ENCODE assay signal across 8 cellular contexts in genomic region chr20:34558320-34559202, GRCh38. TPM values are rescaled to one million over a fixed set of nuclear protein-coding genes. Genes with fewer than 3 reads are reported as not detected.
DNase-seq lines count a peak whose midpoint lies in the region; ATAC-seq, FAIRE-seq and TF ChIP-seq lines count a peak whose summit lies in the region.

Gene MAP1LC3A (plus strand): TSS chr20:34558718. CDS start chr20:34558869, 151 bp downstream.

- peak in 1 of 2 experiments; percentile 59; a peak in 2 of 3 replicates for TF ChIP-seq POLR2A in H1 (IDR thresholded peaks at IDR 0.05; ENCODE audit: control extremely low read depth in 1 of 2, low read depth in 2 of 2, low read length in 2 of 2)

- no peak within 1 kb of the TSS for H3K4ac ChIP-seq in H1 (replicated peaks; ENCODE audit: insufficient read length, low read depth, low read length)

- TF ChIP-seq CTCF in H1 (IDR thresholded peaks at IDR 0.05; ENCODE audit: control extremely low read depth in 1 of 3, insufficient read depth in 1 of 3, low read depth in 1 of 3, low read length in 3 of 3) = no peak

- peak within 1 kb of the TSS; percentile 51 to 80 (median 56) for H3K4me3 ChIP-seq in H1 (ENCODE audit: extremely low read depth in 1 of 4, insufficient read depth in 2 of 4, low read depth in 3 of 4, low read length in 4 of 4)

- FAIRE-seq in H1 (lab: Jason Lieb, UNC) = no peak
- FAIRE-seq in urothelium cell line (lab: Jason Lieb, UNC) = no peak

- no peak within 1 kb of the TSS for H2AK5ac ChIP-seq in H1 (ENCODE audit: low read depth, low read length)

- no peaks in the 10 kb centered on the region for H3K79me2 ChIP-seq in H1 (ENCODE audit: control insufficient read depth in 1 of 2, insufficient read depth in 2 of 2, low read length in 2 of 2)

- no peak within 1 kb of the TSS for H2BK120ac ChIP-seq in H1 (replicated peaks; ENCODE audit: low read depth, low read length)

- H3K56ac ChIP-seq in H1 (replicated peaks; ENCODE audit: insufficient read length, low read depth, low read length) = no peak within 1 kb of the TSS

- H3K23ac ChIP-seq in H1 (ENCODE audit: insufficient read length) = no peak within 1 kb of the TSS

- H3K9me3 ChIP-seq in H1 (ENCODE audit: insufficient read depth in 2 of 2, low read depth in 1 of 2, low read length in 1 of 2) = no peaks in the 10 kb centered on the region

- 13% methylated on average over 26 of the region's 100 CpGs; no CpG with 5 or more reads in 1 of the 2 experiments for WGBS in H1 (ENCODE audit: extremely low coverage in 1 of 2, insufficient coverage in 1 of 2, insufficient read length in 1 of 2, insufficient replicate concordance in 2 of 2, low coverage in 1 of 2, low lambda C conversion rate in 2 of 2, missing lambda C conversion rate in 1 of 2), 2 experiments

- H3K23me2 ChIP-seq in H1 (ENCODE audit: low read depth, low read length) = peaks cover 3% of the 10 kb centered on the region; the same call in 1 of the 2 replicates

- peak within 1 kb of the TSS; percentile 93 for H4K8ac ChIP-seq in H1 (ENCODE audit: extremely low read depth, insufficient read depth, low read length)

- peaks cover 0 to 2% (median 0%) of the 10 kb centered on the region in 4 experiments; a peak in 1 of 7 replicates for H3K4me1 ChIP-seq in H1 (replicated peaks in 1 of 4; ENCODE audit: control insufficient read depth in 3 of 4, insufficient read depth in 4 of 4, low read length in 3 of 4)

- ATAC-seq in GM19468 (IDR thresholded peaks at IDR 0.05; ENCODE audit: extremely low read depth, unreplicated experiment) = peak; percentile 33

- CTCF ChIA-PET in H1 (lab: Charles Lee; ENCODE audit: partially characterized antibody) = interaction anchor here (0.6 to 6.2 kb wide), 9 partner anchors 13 to 368 kb away, joined by 3 to 48 read pairs (median 4); no protein-coding TSS in a partner anchor

- peak within 1 kb of the TSS; percentile 42 to 82 (median 45) for H3K9ac ChIP-seq in H1 (replicated peaks in 1 of 4; ENCODE audit: extremely low read depth in 1 of 4, low read depth in 3 of 4, low read length in 3 of 4)

- no peak within 1 kb of the TSS for H4K91ac ChIP-seq in H1 (replicated peaks; ENCODE audit: insufficient read length, low read length)

- peak within 1 kb of the TSS; percentile 56 to 67 for H3K4me2 ChIP-seq in H1 (ENCODE audit: insufficient read depth in 1 of 2, low read depth in 2 of 2, low read length in 2 of 2)

- POLR2A ChIA-PET in H1 (lab: Charles Lee; ENCODE audit: partially characterized antibody) = interaction anchor here (0.6 to 3.2 kb wide), 8 partner anchors 10 to 286 kb away, joined by 3 to 8 read pairs (median 4); no protein-coding TSS in a partner anchor

- peak within 1 kb of the TSS; percentile 84 for H2AFZ ChIP-seq in H1 (ENCODE audit: low read length)

- peak within 1 kb of the TSS; percentile 47 for H4K5ac ChIP-seq in H1 (ENCODE audit: insufficient read length, low read depth, low read length)

- DNase-seq in Ammon's horn (ENCODE audit: low spot score) (peak; percentile 97), NCI-H2029 treated with DMSO at 0.1 percent for 48 hours (lab: John Stamatoyannopoulos, UW) (peak; percentile 64), H1 (ENCODE audit: low read depth in 1 of 2, low spot score in 2 of 2) (peak; percentile 46 to 97), medulla oblongata (ENCODE audit: extremely low spot score) (peak; percentile 95), urothelium cell line (ENCODE audit: low spot score) (no peak)
- DNase-seq in activated CD8-positive, alpha-beta memory T cell treated with anti-CD3 and anti-CD28 coated beads, Interleukin-2, amount 50 U/mL, for 24 hours (ENCODE audit: extremely low read depth) = peak; percentile 72
- peak; percentile 80 to 89 (median 82) for DNase-seq in stimulated activated CD4-positive, alpha-beta T cell treated with anti-CD3 and anti-CD28 coated beads, TNF-alpha, amount 100 ng/mL, for 1 hour (ENCODE audit: low read depth in 3 of 3, low spot score in 1 of 3)

- no peaks in the 10 kb centered on the region; the same call in 1 of the 2 replicates for H3K79me1 ChIP-seq in H1 (ENCODE audit: low read depth, low read length)

- no peak within 1 kb of the TSS for H2BK12ac ChIP-seq in H1 (ENCODE audit: low read depth, low read length)

- H2BK15ac ChIP-seq in H1 (ENCODE audit: low read length) = no peak within 1 kb of the TSS

- no peak within 1 kb of the TSS for H3K14ac ChIP-seq in H1 (ENCODE audit: insufficient read length)

- no peak; a peak in 1 of 3 replicates for TF ChIP-seq EP300 in H1 (IDR thresholded peaks at IDR 0.05; ENCODE audit: borderline replicate concordance in 1 of 2, low read depth in 2 of 2, low read length in 2 of 2)

- peaks cover 0 to 2% (median 0%) of the 10 kb centered on the region in 4 experiments; a peak in 1 of 7 replicates for H3K27me3 ChIP-seq in H1 (replicated peaks in 1 of 4; ENCODE audit: control insufficient read depth in 3 of 4, extremely low read depth in 1 of 4, insufficient read depth in 3 of 4, low read length in 3 of 4)

- TF ChIP-seq RAD21 in H1 (IDR thresholded peaks at IDR 0.05 in 1 of 2, conservative IDR thresholded peaks at IDR 0.05 in 1 of 2; ENCODE audit: low read depth in 2 of 2, low read length in 2 of 2) = no peak

- H4K20me1 ChIP-seq in H1 (replicated peaks in 1 of 2; ENCODE audit: control insufficient read depth in 1 of 2, insufficient read depth in 2 of 2, low read length in 2 of 2) = peaks cover 0 to 5% of the 10 kb centered on the region in 2 experiments

- no peak within 1 kb of the TSS for H3K18ac ChIP-seq in H1 (ENCODE audit: extremely low read depth, low read length)

- H2BK5ac ChIP-seq in H1 (ENCODE audit: low read depth, low read length) = 0 out of 2 replicates have a peak within 1 kb of the TSS, but pooled peaks have one; percentile 10

- no peak within 1 kb of the TSS for H2BK20ac ChIP-seq in H1 (ENCODE audit: low read length)

- H3K27ac ChIP-seq in H1 (ENCODE audit: low read depth, low read length) = peak within 1 kb of the TSS; percentile 50; the same call in 1 of the 2 replicates

- no peaks in the 10 kb centered on the region for H3K36me3 ChIP-seq in H1 (ENCODE audit: control insufficient read depth in 2 of 4, insufficient read depth in 4 of 4, low read length in 3 of 4)

TF ChIP-seq in H1, 55 proteins besides CTCF, POLR2A, EP300 and RAD21 (continues in another document):
- TF ChIP-seq PHF8 (conservative IDR thresholded peaks at IDR 0.05; ENCODE audit: low read depth, low read length) = peak; percentile 60
- no peak for TF ChIP-seq CEBPB (IDR thresholded peaks at IDR 0.05; ENCODE audit: low read depth, low read length)
- no peak for TF ChIP-seq SUZ12 (IDR thresholded peaks at IDR 0.05; ENCODE audit: low read length)
- no peak for TF ChIP-seq HDAC6 (IDR thresholded peaks at IDR 0.05; ENCODE audit: low read depth, low read length)
- TF ChIP-seq SP1 (IDR thresholded peaks at IDR 0.05; ENCODE audit: low read depth, low read length) = peak; percentile 60; the same call in 1 of the 2 replicates
- TF ChIP-seq SP4 (IDR thresholded peaks at IDR 0.05; ENCODE audit: low read length) = 0 out of 2 replicates have a peak, but pooled peaks have one; percentile 23
- TF ChIP-seq CBX5 (IDR thresholded peaks at IDR 0.05; ENCODE audit: low read depth, low read length) = no peak
- no peak for TF ChIP-seq MAFK (IDR thresholded peaks at IDR 0.05; ENCODE audit: low read depth, low read length)
- no peak for TF ChIP-seq NRF1 (IDR thresholded peaks at IDR 0.05; ENCODE audit: low read depth, low read length)
- no peak for TF ChIP-seq RFX5 (IDR thresholded peaks at IDR 0.05; ENCODE audit: borderline replicate concordance, low read depth, low read length)
- TF ChIP-seq GTF2F1 (IDR thresholded peaks at IDR 0.05; ENCODE audit: borderline replicate concordance, low read depth, low read length) = no peak
- no peak for TF ChIP-seq CTBP2 (IDR thresholded peaks at IDR 0.05; ENCODE audit: borderline replicate concordance, insufficient read depth, insufficient read length, low read length)
- TF ChIP-seq KDM4A (IDR thresholded peaks at IDR 0.05; ENCODE audit: low read depth, low read length, severe bottlenecking) = peak; percentile 81
- no peak for TF ChIP-seq SIRT6 (IDR thresholded peaks at IDR 0.05; ENCODE audit: low read length)
- no peak for TF ChIP-seq RNF2 (IDR thresholded peaks at IDR 0.05; ENCODE audit: borderline replicate concordance, low read depth, low read length, missing control alignments, poor library complexity, severe bottlenecking)
- TF ChIP-seq RBBP5 (IDR thresholded peaks at IDR 0.05; ENCODE audit: borderline replicate concordance, low read depth, low read length) = no peak; the same call in 1 of the 2 replicates
- no peak for TF ChIP-seq NANOG (IDR thresholded peaks at IDR 0.05; ENCODE audit: insufficient read depth, low read depth, low read length, poor library complexity, severe bottlenecking)
- TF ChIP-seq BCL11A (IDR thresholded peaks at IDR 0.05; ENCODE audit: low read depth in 2 of 2, low read length in 2 of 2) = no peak
- no peak for TF ChIP-seq USF2 (IDR thresholded peaks at IDR 0.05; ENCODE audit: low read length)
- no peak for TF ChIP-seq BACH1 (IDR thresholded peaks at IDR 0.05; ENCODE audit: low read length)
- TF ChIP-seq ASH2L (IDR thresholded peaks at IDR 0.05; ENCODE audit: low read length) = peak; percentile 81
- no peak for TF ChIP-seq KDM5A (IDR thresholded peaks at IDR 0.05; ENCODE audit: low read length)
- TF ChIP-seq TEAD4 (IDR thresholded peaks at IDR 0.05; ENCODE audit: low read depth, low read length) = peak; percentile 10; the same call in 1 of the 2 replicates
- TF ChIP-seq YY1 (IDR thresholded peaks at IDR 0.05; ENCODE audit: low read depth, low read length) = 0 out of 2 replicates have a peak, but pooled peaks have one; percentile 21
- TF ChIP-seq POU5F1 (IDR thresholded peaks at IDR 0.05; ENCODE audit: low read depth, low read length) = no peak

RNA-seq across cellular contexts. Expression of gene MAP1LC3A, which starts in this region (rescaled TPM):
- total RNA-seq in H1 (2021; fragmentation: NEBNext Ultra II Directional; extraction: Animal tissue kit (Norgen Biotek cat#: 25700)) = 5.0 and 6.3 TPM in 2 replicates
- polyA plus RNA-seq in H1 (2011; rRNA removed) = 6.1 and 9.5 TPM in 2 replicates
- polyA plus RNA-seq in H1 (2011; cell fraction: cytosol; rRNA removed) = 3.5 TPM
- 15.4 TPM for polyA plus RNA-seq in H1 (2011; cell fraction: nucleus; rRNA removed)
- 3.8 to 10.9 TPM (median 10.8 TPM) in 4 replicates for polyA plus RNA-seq in H1 (2012, experiment 1 of 2)
- polyA plus RNA-seq in H1 (2012, experiment 2 of 2) = 9.2 TPM
- 5.6 TPM for polyA plus RNA-seq in H1 (2013, experiment 1 of 2)
- 5.4 TPM for polyA plus RNA-seq in H1 (2013, experiment 2 of 2)
- polyA minus RNA-seq in H1 (2011; rRNA and poly(A)+ RNA removed) = 0.61 and 0.69 TPM in 2 replicates
- 4.7 TPM for polyA minus RNA-seq in H1 (2011; cell fraction: cytosol; rRNA and poly(A)+ RNA removed)
- 3.9 TPM for polyA minus RNA-seq in H1 (2011; cell fraction: nucleus; rRNA and poly(A)+ RNA removed)
